Comparison of ENCODE assay signal across 8 cellular contexts in the genomic region with DNA sequence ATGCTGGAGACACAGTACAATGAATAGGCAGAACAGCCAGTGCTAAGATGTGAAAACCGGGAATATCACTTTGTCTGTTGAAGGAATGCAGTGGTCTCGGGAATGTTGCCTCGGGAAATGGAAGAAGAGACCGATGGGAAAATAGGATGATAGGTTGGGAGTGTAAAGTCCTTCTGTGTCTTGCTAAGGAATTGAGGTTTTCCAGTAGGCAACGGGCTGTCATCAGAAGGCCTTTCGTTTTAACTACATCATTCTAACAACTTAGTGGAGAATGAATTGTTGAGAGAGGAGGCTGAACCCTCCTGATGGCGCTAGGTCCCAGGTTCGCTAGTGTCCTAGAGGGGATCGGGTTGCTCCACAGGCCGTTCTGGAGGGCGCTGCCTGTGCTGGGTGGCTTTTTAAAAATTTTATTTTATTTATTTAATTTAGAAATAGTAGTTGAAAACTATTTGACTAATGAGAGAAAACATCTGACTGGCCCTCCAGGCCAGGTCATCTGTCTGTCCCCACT. TPM values are rescaled to one million over a fixed set of nuclear protein-coding genes. Genes with fewer than 3 reads are reported as not detected.
DNase-seq lines count a peak whose midpoint lies in the region; ATAC-seq, FAIRE-seq and TF ChIP-seq lines count a peak whose summit lies in the region.

No MANE protein-coding gene starts in this region.

- no peak overlapping the region for H3K23ac ChIP-seq in H1 (ENCODE audit: insufficient read length)

- no peak overlapping the region for H3K56ac ChIP-seq in H1 (replicated peaks; ENCODE audit: insufficient read length, low read depth, low read length)

- H2BK20ac ChIP-seq in H1 (ENCODE audit: low read length) = no peak overlapping the region

- peak; percentile 2 for DNase-seq in stimulated activated CD4-positive, alpha-beta T cell treated with anti-CD3 and anti-CD28 coated beads, Interleukin-15, amount 100 ng/mL, for 24 hours
- no peak for DNase-seq in stimulated activated CD4-positive, alpha-beta T cell treated with anti-CD3 and anti-CD28 coated beads, Interleukin-4, amount 100 ng/mL, for 1 hour
- DNase-seq in PC-3 = peak; percentile 6
- DNase-seq in H1 (ENCODE audit: low read depth in 1 of 2, low spot score in 2 of 2) = no peak
- DNase-seq in neural progenitor cell (ENCODE audit: low spot score) = peak; percentile 19
- no peak for DNase-seq in D721Med (ENCODE audit: insufficient read length, low spot score)

- WGBS in H1 (ENCODE audit: extremely low coverage in 1 of 2, insufficient coverage in 1 of 2, insufficient read length in 1 of 2, insufficient replicate concordance in 2 of 2, low coverage in 1 of 2, low lambda C conversion rate in 2 of 2, missing lambda C conversion rate in 1 of 2), 2 experiments = 2% methylated on average over 11 of the region's 11 CpGs; no CpG with 5 or more reads in 1 of the 2 experiments

- POLR2A ChIA-PET in PC-3 (lab: Charles Lee; ENCODE audit: unreplicated experiment) (no interaction called here), H1 (lab: Charles Lee; ENCODE audit: partially characterized antibody) (interaction anchor here (1.0 kb wide), 1 partner anchor 145 kb away, joined by 3 read pairs; no protein-coding TSS in a partner anchor)

- peaks cover 12% of the 10 kb centered on the region for H3K36me3 Mint-ChIP-seq in neural progenitor cell

- H3K9ac ChIP-seq in PC-3 (ENCODE audit: low read length) (peak overlapping the region; percentile 95), H1 (replicated peaks in 1 of 4; ENCODE audit: extremely low read depth in 1 of 4, low read depth in 3 of 4, low read length in 3 of 4) (peak overlapping the region; percentile 14 to 98 (median 69); a peak in 6 of 7 replicates), neural progenitor cell (peak overlapping the region; percentile 93)

- H2BK12ac ChIP-seq in H1 (ENCODE audit: low read depth, low read length) = no peak overlapping the region

- H4K20me1 ChIP-seq in PC-3 (ENCODE audit: low read length) (peaks cover 14% of the 10 kb centered on the region; the same call in 1 of the 2 replicates), H1 (replicated peaks in 1 of 2; ENCODE audit: control insufficient read depth in 1 of 2, insufficient read depth in 2 of 2, low read length in 2 of 2) (peaks cover 0 to 3% of the 10 kb centered on the region in 2 experiments), neural progenitor cell (ENCODE audit: low read depth) (peaks cover 17% of the 10 kb centered on the region)

- H3K9me3 ChIP-seq in PC-3 (ENCODE audit: low read length) = no peaks in the 10 kb centered on the region
- no peaks in the 10 kb centered on the region for H3K9me3 ChIP-seq in H1 (ENCODE audit: insufficient read depth in 2 of 2, low read depth in 1 of 2, low read length in 1 of 2)
- peaks cover 12% of the 10 kb centered on the region for H3K9me3 ChIP-seq in neural progenitor cell (ENCODE audit: low read depth)

- no peak for TF ChIP-seq POLR2A in H1 (IDR thresholded peaks at IDR 0.05; ENCODE audit: control extremely low read depth in 1 of 2, low read depth in 2 of 2, low read length in 2 of 2)

- intact Hi-C loops in PC-3 (cut with micrococcal nuclease) = no loop called here

- no peaks in the 10 kb centered on the region for H3F3A ChIP-seq in PC-3 (ENCODE audit: low read length, unreplicated experiment)
- peaks cover 4% of the 10 kb centered on the region for H3F3A ChIP-seq in neural progenitor cell (ENCODE audit: low read depth)

- no peak overlapping the region for H4K5ac ChIP-seq in H1 (ENCODE audit: insufficient read length, low read depth, low read length)

- no peaks in the 10 kb centered on the region for H3K9me2 ChIP-seq in PC-3 (replicated peaks; ENCODE audit: low read length)

- H3K23me2 ChIP-seq in H1 (ENCODE audit: low read depth, low read length) = peaks cover 3% of the 10 kb centered on the region; the same call in 1 of the 2 replicates

- no peak overlapping the region for H2BK5ac ChIP-seq in H1 (ENCODE audit: low read depth, low read length)

- no peak overlapping the region; the same call in 1 of the 2 replicates for H3K18ac ChIP-seq in H1 (ENCODE audit: extremely low read depth, low read length)

- H4K8ac ChIP-seq in H1 (ENCODE audit: extremely low read depth, insufficient read depth, low read length) = no peak overlapping the region

- H3K4me2 ChIP-seq in PC-3 (ENCODE audit: low read length) (peak overlapping the region; percentile 94), H1 (ENCODE audit: insufficient read depth in 1 of 2, low read depth in 2 of 2, low read length in 2 of 2) (peak overlapping the region; percentile 65 to 84), neural progenitor cell (peak overlapping the region; percentile 84)

- peaks cover 3% of the 10 kb centered on the region for H3K27me3 Mint-ChIP-seq in neural progenitor cell (ENCODE audit: insufficient read depth, low read depth)

- H3K79me2 ChIP-seq in PC-3 (ENCODE audit: low read length) = peaks cover 43% of the 10 kb centered on the region
- H3K79me2 ChIP-seq in H1 (ENCODE audit: control insufficient read depth in 1 of 2, insufficient read depth in 2 of 2, low read length in 2 of 2) = peaks cover 0 to 34% of the 10 kb centered on the region in 2 experiments; a peak in 3 of 4 replicates
- H3K79me2 ChIP-seq in neural progenitor cell (ENCODE audit: low read depth) = peaks cover 57% of the 10 kb centered on the region

- H3K4me3 ChIP-seq in PC-3 (ENCODE audit: low read length) = peak overlapping the region; percentile 99
- H3K4me3 ChIP-seq in H1 (ENCODE audit: extremely low read depth in 1 of 4, insufficient read depth in 2 of 4, low read depth in 3 of 4, low read length in 4 of 4) = peak overlapping the region; percentile 56 to 95 (median 76)
- peak overlapping the region; percentile 88 for H3K4me3 ChIP-seq in neural progenitor cell

- TF ChIP-seq CTCF in PC-3 (conservative IDR thresholded peaks at IDR 0.05; ENCODE audit: low read depth, low read length) (no peak), H1 (IDR thresholded peaks at IDR 0.05; ENCODE audit: control extremely low read depth in 1 of 3, insufficient read depth in 1 of 3, low read depth in 1 of 3, low read length in 3 of 3) (peak in 1 of 3 experiments; percentile 37; a peak in 1 of 4 replicates), neural progenitor cell (IDR thresholded peaks at IDR 0.05) (no peak), D721Med (IDR thresholded peaks at IDR 0.05; ENCODE audit: insufficient read depth, missing control alignments) (no peak)

- H3K9me3 Mint-ChIP-seq in neural progenitor cell = peaks cover 8% of the 10 kb centered on the region

- no peak overlapping the region for H2AK5ac ChIP-seq in H1 (ENCODE audit: low read depth, low read length)

- no TSS peak for BruUV-seq in PC-3 (replicated peaks; lab: Mats Ljungman, UMichigan)

- H4K91ac ChIP-seq in H1 (replicated peaks; ENCODE audit: insufficient read length, low read length) = no peak overlapping the region

- 0 out of 2 replicates have a peak, but pooled peaks have one; percentile 11 for ATAC-seq in PC-3
- ATAC-seq in HG03095 (IDR thresholded peaks at IDR 0.05; ENCODE audit: unreplicated experiment) = no peak
- no peak for ATAC-seq in HG02588 (IDR thresholded peaks at IDR 0.05; ENCODE audit: unreplicated experiment)

- H3K79me1 ChIP-seq in H1 (ENCODE audit: low read depth, low read length) = no peaks in the 10 kb centered on the region

- H2BK15ac ChIP-seq in H1 (ENCODE audit: low read length) = no peak overlapping the region

- H3K4me3 Mint-ChIP-seq in neural progenitor cell = peak overlapping the region; percentile 98

- no peak for FAIRE-seq in H1 (lab: Jason Lieb, UNC)
- no peak for FAIRE-seq in D721Med (lab: Jason Lieb, UNC)

- peak overlapping the region; percentile 48 for H3K27ac ChIP-seq in PC-3 (ENCODE audit: low read length)
- no peak overlapping the region; the same call in 1 of the 2 replicates for H3K27ac ChIP-seq in H1 (ENCODE audit: low read depth, low read length)
- peak overlapping the region; percentile 74 for H3K27ac ChIP-seq in neural progenitor cell

- no peak overlapping the region for H3K4ac ChIP-seq in H1 (replicated peaks; ENCODE audit: insufficient read length, low read depth, low read length)

- peak overlapping the region; percentile 87 for H3K27ac Mint-ChIP-seq in neural progenitor cell

- no peak overlapping the region for H2BK120ac ChIP-seq in H1 (replicated peaks; ENCODE audit: low read depth, low read length)

- CTCF ChIA-PET in PC-3 (lab: Charles Lee) (interaction anchor here (0.6 to 0.8 kb wide), 2 partner anchors 19 to 111 kb away, joined by 3 to 5 read pairs; no protein-coding TSS in a partner anchor), H1 (lab: Charles Lee; ENCODE audit: partially characterized antibody) (interaction anchor here (0.7 to 1.0 kb wide), 3 partner anchors 21 to 414 kb away, joined by 3 read pairs; no protein-coding TSS in a partner anchor)

- H3K14ac ChIP-seq in H1 (ENCODE audit: insufficient read length) = no peak overlapping the region

- H3K4me1 ChIP-seq in PC-3 (ENCODE audit: insufficient read depth, low read length) = peaks cover 21% of the 10 kb centered on the region
- H3K4me1 ChIP-seq in H1 (replicated peaks in 1 of 4; ENCODE audit: control insufficient read depth in 3 of 4, insufficient read depth in 4 of 4, low read length in 3 of 4) = no peaks in the 10 kb centered on the region; a peak in 2 of 7 replicates
- H3K4me1 ChIP-seq in neural progenitor cell = peaks cover 8% of the 10 kb centered on the region

- no peak for TF ChIP-seq RAD21 in H1 (IDR thresholded peaks at IDR 0.05 in 1 of 2, conservative IDR thresholded peaks at IDR 0.05 in 1 of 2; ENCODE audit: low read depth in 2 of 2, low read length in 2 of 2)

- H3K27me3 ChIP-seq in PC-3 (ENCODE audit: low read length) = no peaks in the 10 kb centered on the region
- H3K27me3 ChIP-seq in H1 (replicated peaks in 1 of 4; ENCODE audit: control insufficient read depth in 3 of 4, extremely low read depth in 1 of 4, insufficient read depth in 3 of 4, low read length in 3 of 4) = peaks cover 0 to 2% (median 0%) of the 10 kb centered on the region in 4 experiments; a peak in 3 of 7 replicates
- H3K27me3 ChIP-seq in neural progenitor cell = no peaks in the 10 kb centered on the region

- H3K4me1 Mint-ChIP-seq in neural progenitor cell = peaks cover 11% of the 10 kb centered on the region

- H3K36me3 ChIP-seq in PC-3 (ENCODE audit: low read depth, low read length) = peaks cover 9% of the 10 kb centered on the region
- H3K36me3 ChIP-seq in H1 (ENCODE audit: control insufficient read depth in 2 of 4, insufficient read depth in 4 of 4, low read length in 3 of 4) = peaks cover 0 to 15% (median 5%) of the 10 kb centered on the region in 4 experiments; a peak in 2 of 8 replicates
- peaks cover 18% of the 10 kb centered on the region for H3K36me3 ChIP-seq in neural progenitor cell

- peak overlapping the region; percentile 99; the same call in 1 of the 2 replicates for H2AFZ ChIP-seq in PC-3 (ENCODE audit: low read length)
- no peak overlapping the region; the same call in 1 of the 2 replicates for H2AFZ ChIP-seq in H1 (ENCODE audit: low read length)
- H2AFZ ChIP-seq in neural progenitor cell (replicated peaks) = no peak overlapping the region

- TF ChIP-seq EP300 in H1 (IDR thresholded peaks at IDR 0.05; ENCODE audit: borderline replicate concordance in 1 of 2, low read depth in 2 of 2, low read length in 2 of 2) = no peak

RNA-seq across cellular contexts. Expression of a gene that starts 0.7 kb away (rescaled TPM):
- 80.6 and 86.2 TPM in 2 replicates for total RNA-seq in PC-3 (2014; rRNA removed)
- total RNA-seq in H1 (2021; fragmentation: NEBNext Ultra II Directional; extraction: Animal tissue kit (Norgen Biotek cat#: 25700)) = 56.0 and 59.7 TPM in 2 replicates
- 10.0 and 21.6 TPM in 2 replicates for polyA plus RNA-seq in H1 (2011; rRNA removed)
- polyA plus RNA-seq in H1 (2011; cell fraction: cytosol; rRNA removed) = 41.7 TPM
- 6.5 TPM for polyA plus RNA-seq in H1 (2011; cell fraction: nucleus; rRNA removed)
- 30.7 to 49.3 TPM (median 35.8 TPM) in 4 replicates for polyA plus RNA-seq in H1 (2012, experiment 1 of 2)
- 9.1 TPM for polyA plus RNA-seq in H1 (2012, experiment 2 of 2)
- 33.2 TPM for polyA plus RNA-seq in H1 (2013, experiment 1 of 2)
- polyA plus RNA-seq in H1 (2013, experiment 2 of 2) = 33.0 TPM
- polyA minus RNA-seq in H1 (2011; rRNA and poly(A)+ RNA removed) = 17.6 and 32.0 TPM in 2 replicates
- 10.1 TPM for polyA minus RNA-seq in H1 (2011; cell fraction: cytosol; rRNA and poly(A)+ RNA removed)
- 9.7 TPM for polyA minus RNA-seq in H1 (2011; cell fraction: nucleus; rRNA and poly(A)+ RNA removed)
- total RNA-seq in neural progenitor cell (ENCODE audit: low replicate concordance) = 115 and 217 TPM in 2 replicates

RNA-seq across cellular contexts. Expression of a gene that starts 47.3 kb away (rescaled TPM):
- 0.04 TPM in 1 of 2 replicates, not detected in the other for total RNA-seq in PC-3 (2014; rRNA removed)
- total RNA-seq in H1 (2021; fragmentation: NEBNext Ultra II Directional; extraction: Animal tissue kit (Norgen Biotek cat#: 25700)) = 8.8 and 9.3 TPM in 2 replicates
- 3.0 and 3.1 TPM in 2 replicates for polyA plus RNA-seq in H1 (2011; rRNA removed)
- 4.1 TPM for polyA plus RNA-seq in H1 (2011; cell fraction: cytosol; rRNA removed)
- polyA plus RNA-seq in H1 (2011; cell fraction: nucleus; rRNA removed) = 7.1 TPM
- 5.2 to 7.6 TPM (median 6.4 TPM) in 4 replicates for polyA plus RNA-seq in H1 (2012, experiment 1 of 2)
- 2.0 TPM for polyA plus RNA-seq in H1 (2012, experiment 2 of 2)
- polyA plus RNA-seq in H1 (2013, experiment 1 of 2) = 6.5 TPM
- polyA plus RNA-seq in H1 (2013, experiment 2 of 2) = 6.2 TPM
- polyA minus RNA-seq in H1 (2011; rRNA and poly(A)+ RNA removed) = 4.1 and 4.7 TPM in 2 replicates
- 4.3 TPM for polyA minus RNA-seq in H1 (2011; cell fraction: cytosol; rRNA and poly(A)+ RNA removed)
- polyA minus RNA-seq in H1 (2011; cell fraction: nucleus; rRNA and poly(A)+ RNA removed) = 9.1 TPM
- total RNA-seq in neural progenitor cell (ENCODE audit: low replicate concordance) = 6.3 and 8.7 TPM in 2 replicates

Comparison
In these comparisons a context has a peak if more than half of its experiments do, and no peak if none do; other contexts are left out.
1. DNase-seq: peak in stimulated activated CD4-positive, alpha-beta T cell treated with anti-CD3 and anti-CD28 coated beads, Interleukin-15, amount 100 ng/mL, for 24 hours (single experiment), PC-3 (single experiment) and neural progenitor cell (single experiment); none in stimulated activated CD4-positive, alpha-beta T cell treated with anti-CD3 and anti-CD28 coated beads, Interleukin-4, amount 100 ng/mL, for 1 hour (single experiment), H1 (0 of 2) and D721Med (single experiment).
2. Peak in every context shown above with its lines, with median percentiles within 50 percentile points of each other: H3K4me2 ChIP-seq, H3K4me3 ChIP-seq and H3K9ac ChIP-seq.